30 cellular contexts compared by ENCODE assay signal in the genomic region with DNA sequence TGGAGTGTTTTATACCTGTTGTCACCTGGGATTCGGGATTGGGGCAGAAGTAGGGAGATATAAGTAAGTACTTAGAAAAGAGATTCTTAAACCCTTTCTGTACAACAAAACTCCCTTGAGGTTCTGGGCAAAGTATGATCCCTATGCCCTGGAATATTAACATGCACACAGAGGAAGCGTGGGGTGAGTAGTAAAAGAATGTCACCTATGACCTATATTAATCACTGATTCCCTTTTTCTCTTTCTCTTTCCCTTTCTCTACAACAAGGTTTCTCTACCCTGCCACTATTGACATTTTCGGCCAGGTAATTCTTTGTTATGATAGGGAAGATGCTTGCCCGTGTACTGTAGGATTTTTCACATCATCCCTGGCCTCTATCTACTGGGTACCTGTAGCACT.
DNase-seq lines count a peak whose midpoint lies in the region; ATAC-seq and TF ChIP-seq lines count a peak whose summit lies in the region.
"Had no signal": no experiment of that assay in that cellular context is flagged by ENCODE, and none has a peak within 500 bp of the region (broad histone marks: within the 10 kb centered on the region; RNA-seq: fewer than 3 reads in every experiment).

No MANE protein-coding gene starts in this region.

- H3K4me3 ChIP-seq in epithelial cell of esophagus (ENCODE audit: low read length), result no peak overlapping the region
- H3K4me3 ChIP-seq: BLaER1, esophagus muscularis mucosa, gastroesophageal sphincter, psoas muscle, SJSA1, upper lobe of right lung had no signal

- H3K4me3 Mint-ChIP-seq in osteocyte (ENCODE audit: unreplicated experiment), result no peak overlapping the region
- no peak overlapping the region for H3K4me3 Mint-ChIP-seq in activated T-helper 17 cell treated with anti-CD3 and anti-CD28 coated beads, Interleukin-2, amount 50 U/mL, for 72 hours
- H3K4me3 Mint-ChIP-seq: activated naive CD8-positive, alpha-beta T cell; endodermal cell; IgD-negative memory B cell; naive thymus-derived CD4-positive, alpha-beta T cell had no signal

- peak; percentile 58 for DNase-seq in M059J (ENCODE audit: low read depth)
- DNase-seq in epithelial cell of esophagus (ENCODE audit: low read depth), result peak; percentile 47
- DNase-seq in renal cortical epithelial cell (ENCODE audit: low read depth), result peak; percentile 50
- no peak for DNase-seq in T-helper 1 cell
- no peak for DNase-seq in osteocyte (ENCODE audit: extremely low spot score, unreplicated experiment)
- DNase-seq in stimulated activated CD4-positive, alpha-beta T cell treated with anti-CD3 and anti-CD28 coated beads, Interleukin-4, amount 100 ng/mL, for 1 hour, result no peak
- DNase-seq: activated CD4-positive, alpha-beta T cell treated with anti-CD3 and anti-CD28 coated beads, Interleukin-2, amount 50 U/mL, for 4 hours; activated CD4-positive, CD25-positive, alpha-beta regulatory T cell; aorta; COR-L47; DMS53; endodermal cell; hippocampal formation; midbrain; naive thymus-derived CD4-positive, alpha-beta T cell; NCI-H1105 treated with DMSO at 0.1 percent for 48 hours; NCI-H2029; NCI-H526 treated with DMSO at 0.1 percent for 48 hours; psoas muscle; upper lobe of right lung had no signal

- H3K4me1 Mint-ChIP-seq in osteocyte (ENCODE audit: unreplicated experiment), result peaks cover 2% of the 10 kb centered on the region
- no peaks in the 10 kb centered on the region for H3K4me1 Mint-ChIP-seq in activated T-helper 17 cell treated with anti-CD3 and anti-CD28 coated beads, Interleukin-2, amount 50 U/mL, for 72 hours
- H3K4me1 Mint-ChIP-seq: IgD-negative memory B cell; naive thymus-derived CD4-positive, alpha-beta T cell had no signal

- H3K36me3 Mint-ChIP-seq in osteocyte (ENCODE audit: unreplicated experiment), result no peaks in the 10 kb centered on the region
- H3K36me3 Mint-ChIP-seq in activated T-helper 17 cell treated with anti-CD3 and anti-CD28 coated beads, Interleukin-2, amount 50 U/mL, for 72 hours (ENCODE audit: low read depth), result no peaks in the 10 kb centered on the region
- H3K36me3 Mint-ChIP-seq: activated naive CD8-positive, alpha-beta T cell; IgD-negative memory B cell had no signal

- no peak overlapping the region for H3K27ac Mint-ChIP-seq in osteocyte (ENCODE audit: unreplicated experiment)
- no peak overlapping the region for H3K27ac Mint-ChIP-seq in activated T-helper 17 cell treated with anti-CD3 and anti-CD28 coated beads, Interleukin-2, amount 50 U/mL, for 72 hours
- H3K27ac Mint-ChIP-seq: activated naive CD8-positive, alpha-beta T cell; activated T-helper 2 cell treated with anti-CD3 and anti-CD28 coated beads, Interferon-gamma antibody, Interleukin-2, Interleukin-4, amounts not matched to agents 10 μg/mL and 5 μg/mL and 100 μg/mL, durations not matched to agents 14 hours and 24 hours and 36 hours; endodermal cell; IgD-negative memory B cell; naive thymus-derived CD4-positive, alpha-beta T cell had no signal

- peaks cover 31% of the 10 kb centered on the region for H3K27me3 Mint-ChIP-seq in osteocyte (ENCODE audit: unreplicated experiment)
- H3K27me3 Mint-ChIP-seq in activated T-helper 17 cell treated with anti-CD3 and anti-CD28 coated beads, Interleukin-2, amount 50 U/mL, for 72 hours, result peaks cover 13% of the 10 kb centered on the region

- no peaks in the 10 kb centered on the region for H3K9me3 Mint-ChIP-seq in osteocyte (ENCODE audit: unreplicated experiment)
- no peaks in the 10 kb centered on the region for H3K9me3 Mint-ChIP-seq in activated T-helper 17 cell treated with anti-CD3 and anti-CD28 coated beads, Interleukin-2, amount 50 U/mL, for 72 hours
- H3K9me3 Mint-ChIP-seq: activated T-helper 2 cell treated with anti-CD3 and anti-CD28 coated beads, Interferon-gamma antibody, Interleukin-2, Interleukin-4, amounts not matched to agents 10 μg/mL and 5 μg/mL and 100 μg/mL, durations not matched to agents 14 hours and 24 hours and 36 hours; endodermal cell; naive thymus-derived CD4-positive, alpha-beta T cell had no signal

- TF ChIP-seq CTCF in epithelial cell of esophagus (IDR thresholded peaks at IDR 0.05; ENCODE audit: insufficient read depth, low read depth, low read length, missing control alignments) (no peak), osteocyte (IDR thresholded peaks at IDR 0.05) (no peak)

- ATAC-seq in GM21717 (IDR thresholded peaks at IDR 0.05; ENCODE audit: unreplicated experiment), result peak; percentile 55
- ATAC-seq in activated T-helper 17 cell treated with anti-CD3 and anti-CD28 coated beads, Interleukin-2, amount 50 U/mL, for 72 hours (replicated peaks), result no peak
- ATAC-seq: gastroesophageal sphincter; naive thymus-derived CD4-positive, alpha-beta T cell; Panc1; psoas muscle; upper lobe of right lung had no signal

Comparison
In these comparisons a context has a peak if more than half of its experiments do, and no peak if none do; other contexts are left out.
1. DNase-seq: peak in M059J (single experiment), epithelial cell of esophagus (single experiment) and renal cortical epithelial cell (single experiment); none in T-helper 1 cell (0 of 5), osteocyte (single experiment) and stimulated activated CD4-positive, alpha-beta T cell treated with anti-CD3 and anti-CD28 coated beads, Interleukin-4, amount 100 ng/mL, for 1 hour (single experiment).